22 cellular contexts compared by ENCODE assay signal in the genomic region with DNA sequence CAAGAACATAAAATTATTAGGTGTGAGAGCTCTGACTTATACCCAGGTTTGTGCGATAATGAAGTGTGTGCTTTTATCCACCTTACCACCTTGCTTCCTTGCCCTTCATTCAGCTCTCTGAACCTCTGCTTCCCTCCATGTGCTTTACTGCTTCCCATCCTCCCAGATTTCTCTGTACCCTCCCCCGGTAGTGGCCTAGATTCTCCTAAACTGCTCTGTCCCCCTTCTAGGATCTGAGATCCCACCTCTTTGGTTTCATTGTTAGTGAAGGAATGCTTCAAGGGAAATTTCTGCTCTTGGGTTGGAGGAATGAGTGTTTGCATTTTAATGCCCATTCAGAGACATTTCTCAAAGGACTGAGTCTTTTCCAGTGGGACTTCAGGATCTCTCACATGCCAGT.
"Had no signal": no experiment of that assay in that cellular context is flagged by ENCODE, and none has a peak within 500 bp of the region (broad histone marks: within the 10 kb centered on the region; RNA-seq: fewer than 3 reads in every experiment).

No MANE protein-coding gene starts in this region.

- H3K27me3 ChIP-seq: ovary, right atrium auricular region, right lobe of liver, suprapubic skin, tibial nerve, uterus had no signal

- H3K36me3 ChIP-seq: left ventricle myocardium inferior, ovary, right atrium auricular region, right lobe of liver, suprapubic skin, thoracic aorta, tibial nerve, uterus had no signal

- H3K27ac Mint-ChIP-seq: mesothelial cell of epicardium; naive B cell; natural killer cell; progenitor cell of endocrine pancreas; stimulated activated effector memory CD8-positive, alpha-beta T cell treated with anti-CD3 and anti-CD28 coated beads, Interleukin-12 subunit alpha, Interleukin-12 subunit beta, amount 100 ng/mL, for 72 hours; stimulated activated naive CD8-positive, alpha-beta T cell treated with anti-CD3 and anti-CD28 coated beads, Interleukin-15, Interleukin-2, amounts not matched to agents 100 ng/mL and 50 ng/mL, for 24 hours; type B pancreatic cell had no signal

- H3K9me3 ChIP-seq: left ventricle myocardium inferior, ovary, right atrium auricular region, right lobe of liver, suprapubic skin, thoracic aorta, tibial nerve, uterus had no signal

- H3K9me3 Mint-ChIP-seq: mesothelial cell of epicardium; stimulated activated effector memory CD8-positive, alpha-beta T cell treated with anti-CD3 and anti-CD28 coated beads, Interleukin-12 subunit alpha, Interleukin-12 subunit beta, amount 100 ng/mL, for 72 hours; stimulated activated naive CD8-positive, alpha-beta T cell treated with anti-CD3 and anti-CD28 coated beads, Interleukin-15, Interleukin-2, amounts not matched to agents 100 ng/mL and 50 ng/mL, for 24 hours; type B pancreatic cell had no signal

- H3K27ac ChIP-seq: left ventricle myocardium inferior, ovary, right atrium auricular region, right lobe of liver, suprapubic skin, thoracic aorta, tibial nerve, uterus had no signal

- H3K27me3 Mint-ChIP-seq: naive B cell; progenitor cell of endocrine pancreas; stimulated activated naive CD8-positive, alpha-beta T cell treated with anti-CD3 and anti-CD28 coated beads, Interleukin-15, Interleukin-2, amounts not matched to agents 100 ng/mL and 50 ng/mL, for 24 hours; type B pancreatic cell had no signal

- ATAC-seq: natural killer cell; right lobe of liver; stimulated activated effector memory CD8-positive, alpha-beta T cell treated with anti-CD3 and anti-CD28 coated beads, Interleukin-12 subunit alpha, Interleukin-12 subunit beta, amount 100 ng/mL, for 72 hours had no signal

- DNase-seq: hypothalamus; islet precursor cell; left ventricle myocardium inferior; mesendoderm; naive B cell; natural killer cell; ovary; right lobe of liver; stimulated activated CD4-positive, alpha-beta T cell treated with anti-CD3 and anti-CD28 coated beads, Interleukin-4, amount 100 ng/mL, for 24 hours; stimulated activated naive CD4-positive, alpha-beta T cell; uterus had no signal

- H3K4me3 ChIP-seq: left ventricle myocardium inferior, lung, ovary, right atrium auricular region, right lobe of liver, smooth muscle cell, suprapubic skin, thoracic aorta, tibial nerve, uterus had no signal

- H3K36me3 Mint-ChIP-seq: mesothelial cell of epicardium; natural killer cell; stimulated activated effector memory CD8-positive, alpha-beta T cell treated with anti-CD3 and anti-CD28 coated beads, Interleukin-12 subunit alpha, Interleukin-12 subunit beta, amount 100 ng/mL, for 72 hours; type B pancreatic cell had no signal

- H3K4me3 Mint-ChIP-seq: mesothelial cell of epicardium; naive B cell; natural killer cell; stimulated activated effector memory CD8-positive, alpha-beta T cell treated with anti-CD3 and anti-CD28 coated beads, Interleukin-12 subunit alpha, Interleukin-12 subunit beta, amount 100 ng/mL, for 72 hours; stimulated activated naive CD8-positive, alpha-beta T cell treated with anti-CD3 and anti-CD28 coated beads, Interleukin-15, Interleukin-2, amounts not matched to agents 100 ng/mL and 50 ng/mL, for 24 hours; type B pancreatic cell had no signal

- H3K4me1 Mint-ChIP-seq: natural killer cell; stimulated activated effector memory CD8-positive, alpha-beta T cell treated with anti-CD3 and anti-CD28 coated beads, Interleukin-12 subunit alpha, Interleukin-12 subunit beta, amount 100 ng/mL, for 72 hours had no signal

- H3K4me1 ChIP-seq: right atrium auricular region, right lobe of liver, suprapubic skin, tibial nerve, uterus had no signal
